In the genomic region with DNA sequence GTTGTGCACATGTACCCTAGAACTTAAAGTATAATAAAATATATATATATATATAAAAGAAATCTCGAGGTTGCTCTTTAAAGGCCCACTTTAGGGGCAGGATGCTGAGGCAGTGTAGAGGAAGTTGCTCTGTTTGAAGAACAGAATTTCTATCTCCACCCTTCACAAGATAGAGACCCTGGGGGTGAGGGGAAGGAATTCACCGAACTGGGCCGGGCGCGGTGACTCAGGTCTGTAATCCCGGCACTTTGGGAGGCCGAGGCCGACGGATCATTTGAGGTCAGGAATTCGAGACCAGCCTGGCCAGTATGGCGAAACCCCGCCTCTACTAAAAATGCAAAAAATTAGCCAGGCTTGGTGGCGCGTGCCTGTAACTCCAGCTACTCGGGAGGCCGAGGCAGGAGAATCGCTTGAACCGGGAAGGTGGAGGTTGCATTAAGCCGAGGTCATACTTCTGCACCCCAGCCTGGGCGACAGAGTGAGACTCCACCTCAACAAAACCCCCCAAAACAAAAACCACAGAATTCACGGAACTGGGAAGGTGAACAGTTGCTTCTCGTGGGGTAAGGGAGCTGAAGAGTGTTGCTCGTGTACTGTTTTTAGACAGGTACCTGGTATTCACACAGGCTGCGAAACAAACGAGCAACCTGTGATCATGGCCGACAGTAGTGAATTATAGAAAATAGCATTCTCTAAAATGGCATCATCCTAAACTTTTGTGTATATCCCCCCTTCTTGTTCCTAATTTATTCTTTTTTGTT, we compare ENCODE assay signal across 11 cellular contexts. TPM values are rescaled to one million over a fixed set of nuclear protein-coding genes. Genes with fewer than 3 reads are reported as not detected.
DNase-seq lines count a peak whose midpoint lies in the region; ATAC-seq and TF ChIP-seq lines count a peak whose summit lies in the region.
"Had no signal": no experiment of that assay in that cellular context is flagged by ENCODE, and none has a peak within 500 bp of the region (broad histone marks: within the 10 kb centered on the region; RNA-seq: fewer than 3 reads in every experiment).

No MANE protein-coding gene starts in this region.

- H3K9me2 ChIP-seq in GM23338 (ENCODE audit: insufficient read depth), result no peaks in the 10 kb centered on the region

- peak in 1 of 3 donors; percentile 54 for DNase-seq in CD4-positive, CD25-positive, alpha-beta regulatory T cell
- DNase-seq in GM23338 (ENCODE audit: low spot score), result peak; percentile 51
- no peak for DNase-seq in NK-92 treated with Interleukin-12 subunit alpha and Interleukin-12 subunit beta, amount 100 ng/mL, for 24 hours (lab: John Stamatoyannopoulos, UW)
- no peak for DNase-seq in dedifferentiated amniotic fluid mesenchymal stem cell (ENCODE audit: extremely low spot score)
- DNase-seq in Ammon's horn (ENCODE audit: low spot score), result no peak
- DNase-seq: Right ventricle myocardium superior had no signal

- H3K4me1 ChIP-seq in CD4-positive, CD25-positive, alpha-beta regulatory T cell (ENCODE audit: control insufficient read depth, insufficient read depth, low read length, poor library complexity, severe bottlenecking), result peaks cover 42% of the 10 kb centered on the region
- H3K4me1 ChIP-seq in GM23338 (ENCODE audit: insufficient read depth) (peaks cover 5% of the 10 kb centered on the region), mononuclear cell (ENCODE audit: insufficient read depth, low read length) (peaks cover 65% of the 10 kb centered on the region)

- peaks cover 15% of the 10 kb centered on the region for H3K36me3 Mint-ChIP-seq in CD4-positive, CD25-positive, alpha-beta regulatory T cell
- no peaks in the 10 kb centered on the region for H3K36me3 Mint-ChIP-seq in GM23338 (ENCODE audit: low read depth)
- H3K36me3 Mint-ChIP-seq in activated T-helper 17 cell treated with anti-CD3 and anti-CD28 coated beads, Interleukin-2, amount 50 U/mL, for 72 hours (ENCODE audit: low read depth), result peaks cover 44% of the 10 kb centered on the region

- no peaks in the 10 kb centered on the region for H3F3A ChIP-seq in GM23338 (replicated peaks; ENCODE audit: low read depth)

- peak overlapping the region; percentile 81 for H3K27ac ChIP-seq in CD4-positive, CD25-positive, alpha-beta regulatory T cell (ENCODE audit: insufficient read depth, low read length, poor library complexity, severe bottlenecking)
- H3K27ac ChIP-seq in GM23338 (ENCODE audit: low read depth), result no peak overlapping the region
- H3K27ac ChIP-seq: coronary artery had no signal

- peaks cover 1% of the 10 kb centered on the region for H3K27me3 ChIP-seq in CD4-positive, CD25-positive, alpha-beta regulatory T cell (ENCODE audit: control insufficient read depth, insufficient read depth, low read length)
- peaks cover 13% of the 10 kb centered on the region for H3K27me3 ChIP-seq in GM23338 (ENCODE audit: insufficient read depth)
- H3K27me3 ChIP-seq in mononuclear cell (ENCODE audit: insufficient read depth, low read length), result no peaks in the 10 kb centered on the region

- H4K20me1 ChIP-seq in GM23338 (replicated peaks; ENCODE audit: insufficient read depth), result no peaks in the 10 kb centered on the region
- H4K20me1 ChIP-seq: BLaER1 treated with 17β-estradiol and CSF1 and Interleukin-3, amounts not matched to agents 10 nM and 100 nM had no signal

- H3K27ac Mint-ChIP-seq in CD4-positive, CD25-positive, alpha-beta regulatory T cell, result peak overlapping the region; percentile 94 to 97 (median 95)
- H3K27ac Mint-ChIP-seq in GM23338, result no peak overlapping the region
- H3K27ac Mint-ChIP-seq in activated T-helper 17 cell treated with anti-CD3 and anti-CD28 coated beads, Interleukin-2, amount 50 U/mL, for 72 hours, result peak overlapping the region; percentile 41

- no peak overlapping the region for H2AFZ ChIP-seq in GM23338

- TF ChIP-seq CTCF in GM23338 (conservative IDR thresholded peaks at IDR 0.05; ENCODE audit: low read depth in 2 of 2), result no peak

- peaks cover 0 to 63% (median 23%) of the 10 kb centered on the region in 4 donors for H3K4me1 Mint-ChIP-seq in CD4-positive, CD25-positive, alpha-beta regulatory T cell
- peaks cover 14% of the 10 kb centered on the region for H3K4me1 Mint-ChIP-seq in GM23338
- H3K4me1 Mint-ChIP-seq in activated T-helper 17 cell treated with anti-CD3 and anti-CD28 coated beads, Interleukin-2, amount 50 U/mL, for 72 hours, result peaks cover 8% of the 10 kb centered on the region

- ATAC-seq in CD4-positive, CD25-positive, alpha-beta regulatory T cell (ENCODE audit: low read depth in 2 of 2), result peak; percentile 21 to 24
- ATAC-seq in GM23338, result no peak
- ATAC-seq in activated T-helper 17 cell treated with anti-CD3 and anti-CD28 coated beads, Interleukin-2, amount 50 U/mL, for 72 hours (replicated peaks), result no peak
- no peak for ATAC-seq in GM19351 (IDR thresholded peaks at IDR 0.05; ENCODE audit: unreplicated experiment)

- no peaks in the 10 kb centered on the region for H3K36me3 ChIP-seq in CD4-positive, CD25-positive, alpha-beta regulatory T cell (ENCODE audit: control insufficient read depth, insufficient read depth, low read length)
- H3K36me3 ChIP-seq in GM23338 (ENCODE audit: insufficient read depth), result no peaks in the 10 kb centered on the region

- no peaks in the 10 kb centered on the region for H3K9me3 ChIP-seq in CD4-positive, CD25-positive, alpha-beta regulatory T cell (ENCODE audit: control insufficient read depth in 2 of 2, low read length in 2 of 2)
- H3K9me3 ChIP-seq in mononuclear cell (ENCODE audit: low read depth, low read length), result no peaks in the 10 kb centered on the region
- H3K9me3 ChIP-seq: BLaER1 treated with 17β-estradiol and CSF1 and Interleukin-3, amounts not matched to agents 10 nM and 100 nM had no signal

- H3K79me2 ChIP-seq in GM23338 (replicated peaks; ENCODE audit: insufficient read depth), result no peaks in the 10 kb centered on the region

- peak overlapping the region; percentile 49 for H3K4me3 ChIP-seq in CD4-positive, CD25-positive, alpha-beta regulatory T cell (ENCODE audit: low read depth, low read length)
- H3K4me3 ChIP-seq in GM23338 (no peak overlapping the region), mononuclear cell (ENCODE audit: low read length) (peak overlapping the region; percentile 84)

- H3K27me3 Mint-ChIP-seq in CD4-positive, CD25-positive, alpha-beta regulatory T cell, result peaks cover 58% of the 10 kb centered on the region
- peaks cover 23% of the 10 kb centered on the region for H3K27me3 Mint-ChIP-seq in GM23338 (ENCODE audit: insufficient read depth, low read depth, poor library complexity)
- no peaks in the 10 kb centered on the region for H3K27me3 Mint-ChIP-seq in activated T-helper 17 cell treated with anti-CD3 and anti-CD28 coated beads, Interleukin-2, amount 50 U/mL, for 72 hours

- H3K4me3 Mint-ChIP-seq in CD4-positive, CD25-positive, alpha-beta regulatory T cell, result peak overlapping the region; percentile 93 to 98 (median 95)
- peak overlapping the region; percentile 81; the same call in 1 of the 3 replicates for H3K4me3 Mint-ChIP-seq in GM23338
- H3K4me3 Mint-ChIP-seq in activated T-helper 17 cell treated with anti-CD3 and anti-CD28 coated beads, Interleukin-2, amount 50 U/mL, for 72 hours, result peak overlapping the region; percentile 84

- H3K4me2 ChIP-seq in GM23338, result no peak overlapping the region

- no peaks in the 10 kb centered on the region for H3K9me3 Mint-ChIP-seq in CD4-positive, CD25-positive, alpha-beta regulatory T cell
- no peaks in the 10 kb centered on the region for H3K9me3 Mint-ChIP-seq in GM23338
- H3K9me3 Mint-ChIP-seq in activated T-helper 17 cell treated with anti-CD3 and anti-CD28 coated beads, Interleukin-2, amount 50 U/mL, for 72 hours, result no peaks in the 10 kb centered on the region

TF ChIP-seq in GM23338, 12 proteins besides CTCF, POLR2A, EP300 and RAD21:
- no peak for TF ChIP-seq ZNF114 (CRISPR knock-in tag; IDR thresholded peaks at IDR 0.05)
- no peak for TF ChIP-seq STAT1 (IDR thresholded peaks at IDR 0.05; ENCODE audit: unreplicated experiment)
- no peak for TF ChIP-seq EZH2phosphoT487 (IDR thresholded peaks at IDR 0.05; ENCODE audit: unreplicated experiment)
- TF ChIP-seq ZNF331 (CRISPR knock-in tag; IDR thresholded peaks at IDR 0.05; ENCODE audit: low read depth), result no peak
- no peak for TF ChIP-seq JUNB (IDR thresholded peaks at IDR 0.05; ENCODE audit: unreplicated experiment)
- no peak for TF ChIP-seq ETS1 (IDR thresholded peaks at IDR 0.05)
- no peak for TF ChIP-seq CREB1 (CRISPR knock-in tag; IDR thresholded peaks at IDR 0.05; ENCODE audit: low read depth)
- TF ChIP-seq POLR2AphosphoS5 (IDR thresholded peaks at IDR 0.05; ENCODE audit: low read depth), result no peak
TF ChIP-seq in GM23338: peak in this region for 0.

RNA-seq across cellular contexts. Expression of gene PLAC8, which starts 6.2 kb away (rescaled TPM):
- 70.0 TPM for total RNA-seq in CD4-positive, CD25-positive, alpha-beta regulatory T cell
- polyA plus RNA-seq in CD4-positive, CD25-positive, alpha-beta regulatory T cell, result 100 to 1,000 TPM; 128 to 236 (median 189) TPM
- total RNA-seq in GM23338 (2014; rRNA removed; shearing (Covaris generic)), result 0.83 and 1.9 TPM in 2 replicates
- 1.2 and 1.6 TPM in 2 replicates for polyA plus RNA-seq in GM23338 (2016; fragmentation: Nextera tagmentation; extraction: Ambion mirVana)
- 10 to 100 TPM; 19.9 to 58.9 TPM for total RNA-seq in activated T-helper 17 cell treated with anti-CD3 and anti-CD28 coated beads, Interleukin-2, amount 50 U/mL, for 72 hours
- total RNA-seq in mononuclear cell, result 354 TPM

Comparison
In these comparisons a context has a peak if more than half of its experiments do, and no peak if none do; other contexts are left out.
1. ATAC-seq: peak in CD4-positive, CD25-positive, alpha-beta regulatory T cell (2 of 2); none in GM23338 (single experiment), activated T-helper 17 cell treated with anti-CD3 and anti-CD28 coated beads, Interleukin-2, amount 50 U/mL, for 72 hours (single experiment) and GM19351 (single experiment).
2. Peak in every context shown above with its lines, with median percentiles within 50 percentile points of each other: H3K4me3 Mint-ChIP-seq.